8 cellular contexts compared by ENCODE assay signal in genomic region chr1:109667452-109668122, GRCh38. TPM values are rescaled to one million over a fixed set of nuclear protein-coding genes. Genes with fewer than 3 reads are reported as not detected.
A peak's percentile ranks its signal among the peaks of the same experiment; 100 is the strongest.
DNase-seq lines count a peak whose midpoint lies in the region; ATAC-seq, FAIRE-seq and TF ChIP-seq lines count a peak whose summit lies in the region.

Gene GSTM2 (plus strand): TSS chr1:109668057. CDS start chr1:109668116, 59 bp downstream.

- peak within 1 kb of the TSS; percentile 54 to 62 for H3K9ac ChIP-seq in stomach smooth muscle (ENCODE audit: low read length in 2 of 2)

- H3K27ac ChIP-seq in A549 (no peak within 1 kb of the TSS), Panc1 (ENCODE audit: low read length) (peak within 1 kb of the TSS; percentile 74), neutrophil (no peak within 1 kb of the TSS), stomach smooth muscle (ENCODE audit: low read length) (no peak within 1 kb of the TSS)

- 47% methylated on average over 8 of the region's 22 CpGs for WGBS in A549 (ENCODE audit: missing lambda C conversion rate)

- H3K4me3 ChIP-seq in A549 (no peak within 1 kb of the TSS; the same call in 2 of the 3 replicates), Panc1 (ENCODE audit: low read depth in 2 of 2, low read length in 2 of 2) (peak within 1 kb of the TSS; percentile 18 to 39), neutrophil (ENCODE audit: low read depth in 1 of 2, low read length in 1 of 2) (peak within 1 kb of the TSS; percentile 20 to 57), stomach smooth muscle (ENCODE audit: low read length in 2 of 2) (peak within 1 kb of the TSS; percentile 60 to 75)

- H3K27me3 ChIP-seq in Panc1 (ENCODE audit: control insufficient read depth, insufficient read depth, low read length) (no peaks in the 10 kb centered on the region), neutrophil (peaks cover 15% of the 10 kb centered on the region), stomach smooth muscle (ENCODE audit: control insufficient read depth in 1 of 2, insufficient read depth in 2 of 2, low read length in 2 of 2) (no peaks in the 10 kb centered on the region)

- H3K4me1 ChIP-seq in A549, result peaks cover 4% of the 10 kb centered on the region; the same call in 1 of the 3 replicates
- no peaks in the 10 kb centered on the region for H3K4me1 ChIP-seq in Panc1 (ENCODE audit: control insufficient read depth, insufficient read depth, low read length)
- peaks cover 0 to 13% of the 10 kb centered on the region in 2 experiments for H3K4me1 ChIP-seq in neutrophil (ENCODE audit: control insufficient read depth in 1 of 2, insufficient read depth in 1 of 2, low read depth in 1 of 2, low read length in 1 of 2)
- peaks cover 15% of the 10 kb centered on the region for H3K4me1 ChIP-seq in stomach smooth muscle (ENCODE audit: control insufficient read depth, insufficient read depth, low read length)

- POLR2A ChIA-PET in A549 (lab: Yijun Ruan, JAX) (no interaction called here), Panc1 (lab: Charles Lee) (interaction anchor here (0.9 kb wide), 1 partner anchor 27 kb away, joined by 3 read pairs; no protein-coding TSS in a partner anchor)

- no peaks in the 10 kb centered on the region for H3K9me3 ChIP-seq in A549
- no peaks in the 10 kb centered on the region for H3K9me3 ChIP-seq in Panc1 (ENCODE audit: control insufficient read depth, insufficient read depth, low read depth, low read length)
- no peaks in the 10 kb centered on the region for H3K9me3 ChIP-seq in neutrophil
- H3K9me3 ChIP-seq in stomach smooth muscle (ENCODE audit: control insufficient read depth in 2 of 2, low read length in 2 of 2), result no peaks in the 10 kb centered on the region

- TF ChIP-seq CTCF in A549 (IDR thresholded peaks at IDR 0.05) (no peak), Panc1 (IDR thresholded peaks at IDR 0.05) (no peak), neutrophil (IDR thresholded peaks at IDR 0.05) (no peak)

- DNase-seq in A549 (ENCODE audit: low read depth in 1 of 2, low spot score in 1 of 2) (peak in 1 of 2 experiments; percentile 39), Panc1 (ENCODE audit: low read depth, low spot score) (no peak), activated gamma-delta T cell treated with Interleukin-2 at 50 U/mL for 16 hours (peak; percentile 63), frontal cortex (ENCODE audit: low spot score in 2 of 2) (peak; percentile 57 to 78)

- intact Hi-C loops in Panc1 (cut with micrococcal nuclease; ENCODE audit: unreplicated experiment), result no loop called here

- peak within 1 kb of the TSS; percentile 39 for H3K4me2 ChIP-seq in A549

- no peak for FAIRE-seq in A549 (lab: Jason Lieb, UNC)
- no peak for FAIRE-seq in frontal cortex (lab: Jason Lieb, UNC)

- TF ChIP-seq RAD21 in A549 (conservative IDR thresholded peaks at IDR 0.05 in 1 of 2, IDR thresholded peaks at IDR 0.05 in 1 of 2), result no peak

- TF ChIP-seq POLR2A in A549 (IDR thresholded peaks at IDR 0.05; ENCODE audit: low read length), result no peak

- in situ Hi-C loops in Panc1 (cut with HindIII; ENCODE audit: low pct_unique_long_range_greater_than_20kb, low sequenced_read_pairs), result no loop called here

- no TSS peak for BruUV-seq in Panc1 (replicated peaks; lab: Mats Ljungman, UMichigan)

- TF ChIP-seq EP300 in A549 (IDR thresholded peaks at IDR 0.05), result no peak

- CTCF ChIA-PET in A549 (lab: Yijun Ruan, JAX) (interaction anchor here (1.5 to 1.6 kb wide), 3 partner anchors 10 to 317 kb away, joined by 3 to 4 read pairs (median 4); partner anchors contain the start of gene AHCYL1), Panc1 (lab: Charles Lee) (no interaction called here)

- H3K36me3 ChIP-seq in Panc1 (ENCODE audit: control insufficient read depth, insufficient read depth, low read length) (no peaks in the 10 kb centered on the region; the same call in 1 of the 2 replicates), neutrophil (no peaks in the 10 kb centered on the region), stomach smooth muscle (ENCODE audit: control insufficient read depth in 2 of 2, insufficient read depth in 2 of 2, low read length in 2 of 2) (peaks cover 3 to 11% of the 10 kb centered on the region in 2 donors)

- ATAC-seq in A549 (peak; percentile 90 to 100), GM19025 (IDR thresholded peaks at IDR 0.05; ENCODE audit: low read depth, unreplicated experiment) (peak; percentile 97), HG03280 (IDR thresholded peaks at IDR 0.05; ENCODE audit: unreplicated experiment) (peak; percentile 93), Panc1 (peak; percentile 98)

TF ChIP-seq in A549, 52 proteins besides CTCF, POLR2A, EP300 and RAD21:
- TF ChIP-seq FOXS1 (CRISPR knock-in tag; IDR thresholded peaks at IDR 0.05) (no peak), KDM5A (IDR thresholded peaks at IDR 0.05) (no peak), JUNB (IDR thresholded peaks at IDR 0.05) (no peak), BHLHE40 (IDR thresholded peaks at IDR 0.05; ENCODE audit: low read depth, low read length) (no peak), NPAS2 (CRISPR knock-in tag; IDR thresholded peaks at IDR 0.05; ENCODE audit: borderline replicate concordance) (no peak)

RNA-seq across cellular contexts. Expression of gene GSTM2, which starts in this region (rescaled TPM):
- 4.8 and 6.0 TPM in 2 replicates for polyA plus RNA-seq in A549 (2011; rRNA removed)
- polyA plus RNA-seq in A549 (2012; cell fraction: cytosol; rRNA removed), result 5.0 and 6.5 TPM in 2 replicates
- polyA plus RNA-seq in A549 (2012; cell fraction: nucleus; rRNA removed), result 20.1 and 25.5 TPM in 2 replicates
- 5.3 to 7.2 TPM (median 6.5 TPM) in 3 replicates for polyA plus RNA-seq in A549 (2017; fragmentation: RNase III; extraction: RNeasy Plus Mini Kit Qiagen cat#74134 plus additional on column Dnase treatment)
- polyA minus RNA-seq in A549 (2011; rRNA and poly(A)+ RNA removed), result 3.4 and 4.5 TPM in 2 replicates
- 10.2 TPM for total RNA-seq in Panc1 (2021; ENCODE audit: unreplicated experiment)
- 12.9 TPM for polyA plus RNA-seq in Panc1 (2012; ENCODE audit: insufficient read length)
- total RNA-seq in frontal cortex, result 18.8 TPM
